Comparison of ENCODE assay signal across 1 cellular context in genomic region chr7:129768614-129769399, GRCh38.
TF ChIP-seq lines count a peak whose summit lies in the region.

No MANE protein-coding gene starts in this region.

TF ChIP-seq in K562, 482 proteins besides CTCF, POLR2A, EP300 and RAD21 (continued from another document and continues in another):
- no peak for TF ChIP-seq ZNF324 (CRISPR knock-in tag; IDR thresholded peaks at IDR 0.05)
- TF ChIP-seq GABPA (tag; conservative IDR thresholded peaks at IDR 0.05; ENCODE audit: low read depth), result no peak
- no peak for TF ChIP-seq PYGO2 (tag; IDR thresholded peaks at IDR 0.05)
- 0 out of 2 replicates have a peak, but pooled peaks have one; percentile 16 for TF ChIP-seq ZNF644 (tag; IDR thresholded peaks at IDR 0.05; ENCODE audit: low read depth)
- no peak; the same call in 1 of the 2 replicates for TF ChIP-seq DIDO1 (tag; IDR thresholded peaks at IDR 0.05; ENCODE audit: low read depth)
- TF ChIP-seq TSHZ1 (CRISPR knock-in tag; IDR thresholded peaks at IDR 0.05), result no peak
- TF ChIP-seq ZNF121 (CRISPR knock-in tag; conservative IDR thresholded peaks at IDR 0.05), result no peak
- no peak for TF ChIP-seq ZNF354B (CRISPR knock-in tag; IDR thresholded peaks at IDR 0.05)
- peak; percentile 75 for TF ChIP-seq MBD2 (IDR thresholded peaks at IDR 0.05; ENCODE audit: borderline replicate concordance, low read depth)
- no peak for TF ChIP-seq HCFC1 (IDR thresholded peaks at IDR 0.05; ENCODE audit: low read depth, low read length)
- no peak for TF ChIP-seq GTF2F1 (IDR thresholded peaks at IDR 0.05; ENCODE audit: low read depth, low read length)
- TF ChIP-seq NCOA6 (IDR thresholded peaks at IDR 0.05), result no peak
- TF ChIP-seq NR2C2 (CRISPR knock-in tag; IDR thresholded peaks at IDR 0.05), result no peak
- TF ChIP-seq NR2C2 (tag; IDR thresholded peaks at IDR 0.05), result no peak
- TF ChIP-seq MED1 (CRISPR knock-in tag; IDR thresholded peaks at IDR 0.05; ENCODE audit: borderline replicate concordance), result no peak
- no peak for TF ChIP-seq MEF2A (IDR thresholded peaks at IDR 0.05; ENCODE audit: control insufficient read depth, low read depth, low read length)
- no peak for TF ChIP-seq XRCC3 (IDR thresholded peaks at IDR 0.05)
- TF ChIP-seq NFE2 (IDR thresholded peaks at IDR 0.05; ENCODE audit: low read depth), result 0 out of 2 replicates have a peak, but pooled peaks have one; percentile 3
- TF ChIP-seq, protein P1, sequence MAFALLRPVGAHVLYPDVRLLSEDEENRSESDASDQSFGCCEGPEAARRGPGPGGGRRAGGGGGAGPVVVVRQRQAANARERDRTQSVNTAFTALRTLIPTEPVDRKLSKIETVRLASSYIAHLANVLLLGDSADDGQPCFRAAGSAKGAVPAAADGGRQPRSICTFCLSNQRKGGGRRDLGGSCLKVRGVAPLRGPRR (CRISPR knock-in tag; IDR thresholded peaks at IDR 0.05), result no peak
- TF ChIP-seq, protein P2, sequence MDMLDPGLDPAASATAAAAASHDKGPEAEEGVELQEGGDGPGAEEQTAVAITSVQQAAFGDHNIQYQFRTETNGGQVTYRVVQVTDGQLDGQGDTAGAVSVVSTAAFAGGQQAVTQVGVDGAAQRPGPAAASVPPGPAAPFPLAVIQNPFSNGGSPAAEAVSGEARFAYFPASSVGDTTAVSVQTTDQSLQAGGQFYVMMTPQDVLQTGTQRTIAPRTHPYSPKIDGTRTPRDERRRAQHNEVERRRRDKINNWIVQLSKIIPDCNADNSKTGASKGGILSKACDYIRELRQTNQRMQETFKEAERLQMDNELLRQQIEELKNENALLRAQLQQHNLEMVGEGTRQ (CRISPR knock-in tag; IDR thresholded peaks at IDR 0.05), result no peak
- peak in 1 of 2 experiments; percentile 31; a peak in 1 of 4 replicates for TF ChIP-seq FOXK2 (conservative IDR thresholded peaks at IDR 0.05 in 1 of 2, IDR thresholded peaks at IDR 0.05 in 1 of 2; ENCODE audit: low read depth in 2 of 2)
- no peak for TF ChIP-seq MIER1 (IDR thresholded peaks at IDR 0.05; ENCODE audit: low read depth)
- TF ChIP-seq FOXA3 (CRISPR knock-in tag; conservative IDR thresholded peaks at IDR 0.05 in 1 of 2, IDR thresholded peaks at IDR 0.05 in 1 of 2), result peak in 1 of 2 experiments; percentile 88; a peak in 2 of 4 replicates
- TF ChIP-seq HDAC1 (IDR thresholded peaks at IDR 0.05), result peak; percentile 65 to 72; a peak in 3 of 4 replicates
- TF ChIP-seq SMAD2 (IDR thresholded peaks at IDR 0.05; ENCODE audit: low read depth, low read length), result no peak
- TF ChIP-seq ZNF274 (IDR thresholded peaks at IDR 0.05; ENCODE audit: borderline replicate concordance, low read depth, low read length), result no peak
- peak; percentile 60; the same call in 1 of the 2 replicates for TF ChIP-seq EHMT2 (IDR thresholded peaks at IDR 0.05)
- no peak for TF ChIP-seq ZNF280A (IDR thresholded peaks at IDR 0.05; ENCODE audit: low read depth, partially characterized antibody)
- no peak for TF ChIP-seq ZNF785 (CRISPR knock-in tag; IDR thresholded peaks at IDR 0.05)
- TF ChIP-seq SREBF2 (CRISPR knock-in tag; IDR thresholded peaks at IDR 0.05), result no peak
- no peak for TF ChIP-seq PTTG1 (tag; IDR thresholded peaks at IDR 0.05; ENCODE audit: low read depth)
- no peak for TF ChIP-seq SLC30A9 (CRISPR knock-in tag; IDR thresholded peaks at IDR 0.05)
- no peak for TF ChIP-seq ZNF507 (tag; conservative IDR thresholded peaks at IDR 0.05)
- TF ChIP-seq SMAD4 (CRISPR knock-in tag; conservative IDR thresholded peaks at IDR 0.05), result peak; percentile 3; the same call in 1 of the 2 replicates
- no peak for TF ChIP-seq HSF4 (CRISPR knock-in tag; IDR thresholded peaks at IDR 0.05; ENCODE audit: borderline replicate concordance)
- TF ChIP-seq ZBTB1 (CRISPR knock-in tag; IDR thresholded peaks at IDR 0.05; ENCODE audit: borderline replicate concordance, low read depth), result no peak
- no peak for TF ChIP-seq NFIX (CRISPR knock-in tag; IDR thresholded peaks at IDR 0.05; ENCODE audit: low read depth)
- no peak for TF ChIP-seq KLF13 (tag; IDR thresholded peaks at IDR 0.05; ENCODE audit: borderline replicate concordance, low read depth)
- TF ChIP-seq CEBPB (tag; IDR thresholded peaks at IDR 0.05), result no peak
- no peak for TF ChIP-seq PPARD (CRISPR knock-in tag; IDR thresholded peaks at IDR 0.05)
- peak in 1 of 2 experiments; percentile 12; a peak in 1 of 3 replicates for TF ChIP-seq CBX3 (IDR thresholded peaks at IDR 0.05; ENCODE audit: borderline replicate concordance in 1 of 2, low read length in 2 of 2)
- no peak for TF ChIP-seq HNRNPL (IDR thresholded peaks at IDR 0.05; ENCODE audit: low read depth, low read length)
- no peak for TF ChIP-seq BRF2 (IDR thresholded peaks at IDR 0.05; ENCODE audit: borderline replicate concordance, insufficient read depth, insufficient read length)
- TF ChIP-seq, protein P3, sequence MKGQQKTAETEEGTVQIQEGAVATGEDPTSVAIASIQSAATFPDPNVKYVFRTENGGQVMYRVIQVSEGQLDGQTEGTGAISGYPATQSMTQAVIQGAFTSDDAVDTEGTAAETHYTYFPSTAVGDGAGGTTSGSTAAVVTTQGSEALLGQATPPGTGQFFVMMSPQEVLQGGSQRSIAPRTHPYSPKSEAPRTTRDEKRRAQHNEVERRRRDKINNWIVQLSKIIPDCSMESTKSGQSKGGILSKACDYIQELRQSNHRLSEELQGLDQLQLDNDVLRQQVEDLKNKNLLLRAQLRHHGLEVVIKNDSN (CRISPR knock-in tag; IDR thresholded peaks at IDR 0.05), result peak; percentile 61
- no peak for TF ChIP-seq ZNF766 (CRISPR knock-in tag; conservative IDR thresholded peaks at IDR 0.05)
- no peak for TF ChIP-seq GTF2A2 (tag; IDR thresholded peaks at IDR 0.05)
- TF ChIP-seq RBM39 (optimal IDR thresholded peaks at IDR 0.05; ENCODE audit: low read depth, low read length), result peak; percentile 60
- TF ChIP-seq, protein P4, sequence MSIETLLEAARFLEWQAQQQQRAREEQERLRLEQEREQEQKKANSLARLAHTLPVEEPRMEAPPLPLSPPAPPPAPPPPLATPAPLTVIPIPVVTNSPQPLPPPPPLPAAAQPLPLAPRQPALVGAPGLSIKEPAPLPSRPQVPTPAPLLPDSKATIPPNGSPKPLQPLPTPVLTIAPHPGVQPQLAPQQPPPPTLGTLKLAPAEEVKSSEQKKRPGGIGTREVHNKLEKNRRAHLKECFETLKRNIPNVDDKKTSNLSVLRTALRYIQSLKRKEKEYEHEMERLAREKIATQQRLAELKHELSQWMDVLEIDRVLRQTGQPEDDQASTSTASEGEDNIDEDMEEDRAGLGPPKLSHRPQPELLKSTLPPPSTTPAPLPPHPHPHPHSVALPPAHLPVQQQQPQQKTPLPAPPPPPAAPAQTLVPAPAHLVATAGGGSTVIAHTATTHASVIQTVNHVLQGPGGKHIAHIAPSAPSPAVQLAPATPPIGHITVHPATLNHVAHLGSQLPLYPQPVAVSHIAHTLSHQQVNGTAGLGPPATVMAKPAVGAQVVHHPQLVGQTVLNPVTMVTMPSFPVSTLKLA (conservative IDR thresholded peaks at IDR 0.05), result peak in 1 of 2 experiments; percentile 59; a peak in 1 of 4 replicates
- TF ChIP-seq GMEB1 (CRISPR knock-in tag; IDR thresholded peaks at IDR 0.05), result no peak
- TF ChIP-seq TOE1 (IDR thresholded peaks at IDR 0.05; ENCODE audit: borderline replicate concordance), result no peak
- no peak for TF ChIP-seq TOE1 (CRISPR knock-in tag; IDR thresholded peaks at IDR 0.05; ENCODE audit: borderline replicate concordance, low read depth)
- TF ChIP-seq ETV5 (CRISPR knock-in tag; IDR thresholded peaks at IDR 0.05; ENCODE audit: low read depth), result no peak
- TF ChIP-seq, protein P5, sequence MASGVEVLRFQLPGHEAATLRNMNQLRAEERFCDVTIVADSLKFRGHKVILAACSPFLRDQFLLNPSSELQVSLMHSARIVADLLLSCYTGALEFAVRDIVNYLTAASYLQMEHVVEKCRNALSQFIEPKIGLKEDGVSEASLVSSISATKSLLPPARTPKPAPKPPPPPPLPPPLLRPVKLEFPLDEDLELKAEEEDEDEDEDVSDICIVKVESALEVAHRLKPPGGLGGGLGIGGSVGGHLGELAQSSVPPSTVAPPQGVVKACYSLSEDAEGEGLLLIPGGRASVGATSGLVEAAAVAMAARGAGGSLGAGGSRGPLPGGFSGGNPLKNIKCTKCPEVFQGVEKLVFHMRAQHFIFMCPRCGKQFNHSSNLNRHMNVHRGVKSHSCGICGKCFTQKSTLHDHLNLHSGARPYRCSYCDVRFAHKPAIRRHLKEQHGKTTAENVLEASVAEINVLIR (CRISPR knock-in tag; IDR thresholded peaks at IDR 0.05), result no peak
- no peak for TF ChIP-seq EWSR1 (IDR thresholded peaks at IDR 0.05; ENCODE audit: borderline replicate concordance, low read depth, partially characterized antibody)
- no peak for TF ChIP-seq HOMEZ (CRISPR knock-in tag; IDR thresholded peaks at IDR 0.05)
- no peak for TF ChIP-seq PHB (CRISPR knock-in tag; IDR thresholded peaks at IDR 0.05)
- peak; percentile 83 for TF ChIP-seq ZBTB33 (CRISPR knock-in tag; IDR thresholded peaks at IDR 0.05)
